ENCODE assay signal across 10 cellular contexts in genomic region chr12:93563807-93564538, GRCh38. TPM values are rescaled to one million over a fixed set of nuclear protein-coding genes. Genes with fewer than 3 reads are reported as not detected.
DNase-seq lines count a peak whose midpoint lies in the region; ATAC-seq and TF ChIP-seq lines count a peak whose summit lies in the region.
"Had no signal": no experiment of that assay in that cellular context is flagged by ENCODE, and none has a peak within 500 bp of the region (broad histone marks: within the 10 kb centered on the region; RNA-seq: fewer than 3 reads in every experiment).

No MANE protein-coding gene starts in this region.

- POLR2A ChIA-PET in activated CD8-positive, alpha-beta T cell treated with anti-CD3 and anti-CD28 coated beads for 36 hours (lab: Charles Lee) = no interaction called here

- CTCF ChIA-PET in activated CD8-positive, alpha-beta T cell treated with anti-CD3 and anti-CD28 coated beads for 36 hours (lab: Charles Lee) = interaction anchor here (1.8 to 2.8 kb wide), 2 partner anchors 61 to 538 kb away, joined by 7 to 14 read pairs; no protein-coding TSS in a partner anchor

- H4K20me1 ChIP-seq in DND-41 (ENCODE audit: insufficient read depth, low read length) = 0 out of 2 replicates have a peak, but pooled peaks cover 2% of the 10 kb centered on the region

- no peak overlapping the region for H3K27ac ChIP-seq in DND-41 (ENCODE audit: low read length)
- H3K27ac ChIP-seq: thoracic aorta had no signal

- no peak overlapping the region for H3K4me2 ChIP-seq in DND-41 (ENCODE audit: insufficient read depth, low read length)

- H3K9me3 Mint-ChIP-seq in HFFc6 = peaks cover 2% of the 10 kb centered on the region
- peaks cover under 1% of the 10 kb centered on the region for H3K9me3 Mint-ChIP-seq in activated CD8-positive, alpha-beta T cell treated with anti-CD3 and anti-CD28 coated beads for 36 hours

- no peak overlapping the region for H3K27ac Mint-ChIP-seq in HFFc6
- no peak overlapping the region for H3K27ac Mint-ChIP-seq in activated CD8-positive, alpha-beta T cell treated with anti-CD3 and anti-CD28 coated beads for 36 hours

- no peak overlapping the region for H2AFZ ChIP-seq in DND-41 (ENCODE audit: low read depth, low read length)

- intact Hi-C loops in activated CD8-positive, alpha-beta T cell treated with anti-CD3 and anti-CD28 coated beads for 36 hours (cut with micrococcal nuclease) = loop anchor here (10.0 kb wide), 1 partner anchor 421 kb away; no protein-coding TSS in a partner anchor

- TF ChIP-seq CTCF in DND-41 (IDR thresholded peaks at IDR 0.05; ENCODE audit: borderline replicate concordance, extremely low read depth, low read length, poor library complexity, severe bottlenecking) (peak; percentile 28), HFFc6 (IDR thresholded peaks at IDR 0.05) (peak; percentile 52)
- TF ChIP-seq CTCF in activated CD8-positive, alpha-beta T cell treated with anti-CD3 and anti-CD28 coated beads for 36 hours (IDR thresholded peaks at IDR 0.05) = no peak

- H3K36me3 ChIP-seq in DND-41 (ENCODE audit: insufficient read depth, low read length) = peaks cover 66% of the 10 kb centered on the region
- H3K36me3 ChIP-seq: thoracic aorta had no signal

- DNase-seq in DND-41 (no peak), HFFc6 (peak; percentile 21), lung microvascular endothelial cell (ENCODE audit: low read depth in 2 of 2) (peak; percentile 60 to 66), NCI-H187 (lab: John Stamatoyannopoulos, UW) (no peak), NCI-H1417 treated with DMSO at 0.1 percent for 48 hours (lab: John Stamatoyannopoulos, UW) (no peak)
- DNase-seq in activated CD8-positive, alpha-beta T cell treated with anti-CD3 and anti-CD28 coated beads for 36 hours = peak; percentile 14
- DNase-seq: naive B cell had no signal

- no peak overlapping the region for H3K4me3 ChIP-seq in DND-41 (ENCODE audit: low read depth in 1 of 2, low read length in 2 of 2)
- H3K4me3 ChIP-seq: thoracic aorta had no signal

- H3K4me3 Mint-ChIP-seq in HFFc6 = no peak overlapping the region
- H3K4me3 Mint-ChIP-seq in activated CD8-positive, alpha-beta T cell treated with anti-CD3 and anti-CD28 coated beads for 36 hours = no peak overlapping the region
- H3K4me3 Mint-ChIP-seq: naive B cell had no signal

- peaks cover 2% of the 10 kb centered on the region; the same call in 1 of the 2 replicates for H3K27me3 Mint-ChIP-seq in HFFc6 (ENCODE audit: insufficient read depth)
- H3K27me3 Mint-ChIP-seq in activated CD8-positive, alpha-beta T cell treated with anti-CD3 and anti-CD28 coated beads for 36 hours = no peaks in the 10 kb centered on the region

- no peak overlapping the region for H3K9ac ChIP-seq in DND-41 (ENCODE audit: low read depth, low read length)

- peaks cover 52% of the 10 kb centered on the region for H3K36me3 Mint-ChIP-seq in HFFc6 (ENCODE audit: low read depth)
- peaks cover 10% of the 10 kb centered on the region for H3K36me3 Mint-ChIP-seq in activated CD8-positive, alpha-beta T cell treated with anti-CD3 and anti-CD28 coated beads for 36 hours (ENCODE audit: low read depth)

- peaks cover 2% of the 10 kb centered on the region; the same call in 1 of the 2 replicates for H3K4me1 ChIP-seq in DND-41 (ENCODE audit: insufficient read depth, low read length)

- ATAC-seq in DND-41 (ENCODE audit: insufficient read depth, low read depth) (peak; percentile 48; the same call in 1 of the 3 replicates), HG02588 (IDR thresholded peaks at IDR 0.05; ENCODE audit: unreplicated experiment) (no peak), GM18858 (IDR thresholded peaks at IDR 0.05; ENCODE audit: unreplicated experiment) (no peak)
- peak; percentile 53 for ATAC-seq in activated CD8-positive, alpha-beta T cell treated with anti-CD3 and anti-CD28 coated beads for 36 hours

- H3K9me3 ChIP-seq in DND-41 (ENCODE audit: insufficient read depth, low read length, severe bottlenecking) = peaks cover 2% of the 10 kb centered on the region

- H3K79me2 ChIP-seq in DND-41 (ENCODE audit: insufficient read depth, low read length) = peaks cover 14% of the 10 kb centered on the region

- no peaks in the 10 kb centered on the region for H3K27me3 ChIP-seq in DND-41 (ENCODE audit: insufficient read depth, low read length, poor library complexity)

- peaks cover 20% of the 10 kb centered on the region for H3K4me1 Mint-ChIP-seq in HFFc6 (ENCODE audit: low read depth)
- H3K4me1 Mint-ChIP-seq in activated CD8-positive, alpha-beta T cell treated with anti-CD3 and anti-CD28 coated beads for 36 hours (ENCODE audit: low read depth) = peaks cover 6% of the 10 kb centered on the region
- H3K4me1 Mint-ChIP-seq: naive B cell had no signal

RNA-seq across cellular contexts. Expression of gene SOCS2, which starts 8.5 kb away (rescaled TPM):
- total RNA-seq in HFFc6 (2021; fragmentation: NEBNext Ultra II Directional; extraction: Animal tissue kit (Norgen Biotek cat#: 25700)) = 10 to 100 TPM; 32.2 to 64.4 (median 58.8) TPM
- total RNA-seq in activated CD8-positive, alpha-beta T cell treated with anti-CD3 and anti-CD28 coated beads for 36 hours = 10 to 100 TPM; 40.5 to 40.8 TPM
- total RNA-seq in lung microvascular endothelial cell = 45.5 and 72.4 TPM in 2 replicates

Comparison
In these comparisons a context has a peak if more than half of its experiments do, and no peak if none do; other contexts are left out.
1. ATAC-seq: peak in DND-41 (single experiment) and activated CD8-positive, alpha-beta T cell treated with anti-CD3 and anti-CD28 coated beads for 36 hours (single experiment); none in HG02588 (single experiment) and GM18858 (single experiment).
2. DNase-seq: peak in HFFc6 (single experiment), activated CD8-positive, alpha-beta T cell treated with anti-CD3 and anti-CD28 coated beads for 36 hours (single experiment) and lung microvascular endothelial cell (2 of 2); none in DND-41 (single experiment), NCI-H187 (0 of 2) and NCI-H1417 treated with DMSO at 0.1 percent for 48 hours (single experiment).